ENCODE assay signal across 1 cellular context in genomic region chr3:194315965-194316361, GRCh38.
TF ChIP-seq lines count a peak whose summit lies in the region.

No MANE protein-coding gene starts in this region.

TF ChIP-seq in IMR-90, 13 proteins besides CTCF, POLR2A, EP300 and RAD21 (continued from another document):
- TF ChIP-seq ELK1 (IDR thresholded peaks at IDR 0.05; ENCODE audit: borderline replicate concordance, low read depth, low read length) (no peak), RFX5 (IDR thresholded peaks at IDR 0.05; ENCODE audit: low read depth, low read length) (no peak), MAFK (IDR thresholded peaks at IDR 0.05; ENCODE audit: low read depth, low read length) (no peak), RCOR1 (IDR thresholded peaks at IDR 0.05; ENCODE audit: insufficient replicate concordance, low read length) (no peak), NFE2L2 (IDR thresholded peaks at IDR 0.05; ENCODE audit: low read depth, low read length) (no peak)
